In genomic region chr17:51118330-51119195, GRCh38 we compare ENCODE assay signal across 9 cellular contexts. TPM values are rescaled to one million over a fixed set of nuclear protein-coding genes. Genes with fewer than 3 reads are reported as not detected.
A peak's percentile ranks its signal among the peaks of the same experiment; 100 is the strongest.
DNase-seq lines count a peak whose midpoint lies in the region; ATAC-seq and TF ChIP-seq lines count a peak whose summit lies in the region.
"Had no signal": no experiment of that assay in that cellular context is flagged by ENCODE, and none has a peak within 500 bp of the region (broad histone marks: within the 10 kb centered on the region; RNA-seq: fewer than 3 reads in every experiment).

No MANE protein-coding gene starts in this region.

- TF ChIP-seq CTCF in astrocyte of the spinal cord (IDR thresholded peaks at IDR 0.05; ENCODE audit: low read depth, low read length) = no peak

- H3K4me1 ChIP-seq in mesodermal cell (ENCODE audit: control insufficient read depth, insufficient read depth, low read length, poor library complexity, severe bottlenecking) = peaks cover 10% of the 10 kb centered on the region
- H3K4me1 ChIP-seq: SJCRH30 had no signal

- ATAC-seq in GM21723 (IDR thresholded peaks at IDR 0.05; ENCODE audit: unreplicated experiment) = no peak

- in situ Hi-C loops in astrocyte of the spinal cord (cut with HindIII; ENCODE audit: low sequenced_read_pairs) = no loop called here

- DNase-seq in NCI-H2081 treated with DMSO at 0.1 percent for 48 hours (lab: John Stamatoyannopoulos, UW) (peak; percentile 92), astrocyte of the spinal cord (ENCODE audit: low read depth, low spot score) (no peak), activated gamma-delta T cell treated with Interleukin-2 at 50 U/mL for 16 hours (no peak), UCSD-AML1 (lab: John Stamatoyannopoulos, UW; ENCODE audit: unreplicated experiment) (no peak)
- no peak for DNase-seq in activated CD4-positive, alpha-beta T cell treated with anti-CD3 and anti-CD28 coated beads, Interleukin-2, amount 50 U/mL, for 4 hours

- 91 to 98% methylated on average over 6 to 11 of the region's 14 CpGs for WGBS in mesodermal cell (ENCODE audit: insufficient coverage in 2 of 2), 2 experiments

- H3K4me3 ChIP-seq in GM08714 (ENCODE audit: low read length) = peak overlapping the region; percentile 83; the same call in 1 of the 2 replicates
- peak overlapping the region; percentile 96 for H3K4me3 ChIP-seq in astrocyte of the spinal cord (ENCODE audit: low read depth, low read length)
- peak overlapping the region; percentile 94 for H3K4me3 ChIP-seq in mesodermal cell (ENCODE audit: extremely low read depth, insufficient read depth, low read length, poor library complexity, severe bottlenecking)

- H3K27ac ChIP-seq in mesodermal cell (ENCODE audit: low read depth, low read length, severe bottlenecking) = no peak overlapping the region
- H3K27ac ChIP-seq: SJCRH30 had no signal

- H3K9me3 ChIP-seq in mesodermal cell (ENCODE audit: control insufficient read depth, low read length) = no peaks in the 10 kb centered on the region
- H3K9me3 ChIP-seq: SJCRH30 had no signal

- peaks cover 22% of the 10 kb centered on the region for H3K36me3 ChIP-seq in mesodermal cell (ENCODE audit: control insufficient read depth, insufficient read depth, low read length)
- H3K36me3 ChIP-seq: SJCRH30 had no signal

RNA-seq across cellular contexts. Expression of gene SPAG9, which starts 2.1 kb away (rescaled TPM):
- polyA plus RNA-seq in mesodermal cell (2013, experiment 1 of 2) = 69.2 TPM
- polyA plus RNA-seq in mesodermal cell (2013, experiment 2 of 2) = 78.5 TPM

RNA-seq across cellular contexts. Expression of gene NME1, which starts 34.8 kb away (rescaled TPM):
- 161 TPM for polyA plus RNA-seq in mesodermal cell (2013, experiment 1 of 2)
- 138 TPM for polyA plus RNA-seq in mesodermal cell (2013, experiment 2 of 2)

RNA-seq across cellular contexts. Expression of gene NME2, which starts 47.6 kb away (rescaled TPM):
- 536 TPM for polyA plus RNA-seq in mesodermal cell (2013, experiment 1 of 2)
- polyA plus RNA-seq in mesodermal cell (2013, experiment 2 of 2) = 460 TPM
